8 cellular contexts compared by ENCODE assay signal in the genomic region with DNA sequence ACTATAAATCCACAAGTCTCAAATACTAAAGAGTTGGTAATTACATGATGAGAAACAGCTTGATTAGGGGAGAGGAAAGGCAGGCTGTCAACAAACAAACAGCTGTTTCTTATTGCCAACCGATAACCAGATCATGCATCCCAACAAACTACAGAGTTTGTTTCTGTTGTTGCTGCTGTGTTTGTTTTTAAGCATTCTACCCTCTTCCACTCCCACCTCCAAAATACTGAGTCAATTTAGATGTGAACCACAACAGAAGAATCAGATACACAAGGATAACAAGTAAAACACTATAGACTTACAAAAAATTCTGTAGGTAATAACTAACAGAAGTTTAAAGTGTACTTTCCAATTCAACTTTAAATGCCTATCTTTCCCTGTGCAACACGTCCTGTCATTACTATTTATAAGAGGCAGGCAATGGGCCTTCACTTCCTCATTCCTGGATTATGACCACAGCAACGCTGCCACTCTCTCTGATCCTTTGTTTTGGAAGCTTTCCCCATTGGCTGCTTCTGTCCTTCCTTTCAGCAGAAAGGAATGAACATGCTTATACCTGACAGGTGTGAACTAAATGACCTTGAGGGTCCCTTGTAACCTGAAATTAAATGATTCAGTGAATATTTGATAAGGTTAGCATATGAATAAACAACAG.
DNase-seq lines count a peak whose midpoint lies in the region; ATAC-seq and TF ChIP-seq lines count a peak whose summit lies in the region.

No MANE protein-coding gene starts in this region.

- no peaks in the 10 kb centered on the region for H3K27me3 ChIP-seq in HCT116 (ENCODE audit: insufficient read depth, low read length)
- H3K27me3 ChIP-seq in smooth muscle cell (ENCODE audit: low read depth), result no peaks in the 10 kb centered on the region

- H3K9me2 ChIP-seq in HCT116 (ENCODE audit: insufficient read depth), result no peaks in the 10 kb centered on the region

- H3K4me1 ChIP-seq in HCT116 (ENCODE audit: control insufficient read depth in 1 of 2, insufficient read depth in 2 of 2, low read length in 2 of 2), result peaks cover 3 to 12% of the 10 kb centered on the region in 2 experiments; a peak in 2 of 4 replicates
- peaks cover 3% of the 10 kb centered on the region for H3K4me1 ChIP-seq in smooth muscle cell (ENCODE audit: low read depth)

- H3K27ac Mint-ChIP-seq in activated CD8-positive, alpha-beta memory T cell treated with anti-CD3 and anti-CD28 coated beads, Interleukin-2, amount 10 ng/mL, durations not matched to agents 7 days and 5 days, result no peak overlapping the region

- H3K4me2 ChIP-seq in HCT116 (ENCODE audit: low read length) (peak overlapping the region; percentile 34; the same call in 1 of the 2 replicates), smooth muscle cell (no peak overlapping the region)

- H3K9me3 Mint-ChIP-seq in activated CD8-positive, alpha-beta memory T cell treated with anti-CD3 and anti-CD28 coated beads, Interleukin-2, amount 10 ng/mL, durations not matched to agents 7 days and 5 days (ENCODE audit: low read depth), result no peaks in the 10 kb centered on the region

- POLR2A ChIA-PET in HCT116 (lab: Charles Lee), result no interaction called here

- no peaks in the 10 kb centered on the region for H3K36me3 ChIP-seq in HCT116 (ENCODE audit: control insufficient read depth in 1 of 2, insufficient read depth in 2 of 2, low read length in 2 of 2)
- H3K36me3 ChIP-seq in smooth muscle cell (ENCODE audit: low read depth), result no peaks in the 10 kb centered on the region

- TF ChIP-seq CTCF in HCT116 (IDR thresholded peaks at IDR 0.05 in 2 of 3, conservative IDR thresholded peaks at IDR 0.05 in 1 of 3; ENCODE audit: borderline replicate concordance in 1 of 3, insufficient read depth in 1 of 3, low read depth in 2 of 3, low read length in 2 of 3) (no peak), fibroblast of pulmonary artery (IDR thresholded peaks at IDR 0.05; ENCODE audit: low read length, missing control alignments) (no peak), smooth muscle cell (IDR thresholded peaks at IDR 0.05; ENCODE audit: borderline replicate concordance, insufficient read depth, poor library complexity, severe bottlenecking) (no peak)

- no peak overlapping the region for H3K9ac ChIP-seq in HCT116 (ENCODE audit: low read length)
- H3K9ac ChIP-seq in smooth muscle cell (ENCODE audit: low read depth), result no peak overlapping the region

- no peak overlapping the region for H2AFZ ChIP-seq in HCT116 (ENCODE audit: low read depth, low read length, poor library complexity, severe bottlenecking)
- H2AFZ ChIP-seq in smooth muscle cell (ENCODE audit: low read depth), result no peak overlapping the region

- TF ChIP-seq RAD21 in HCT116 (IDR thresholded peaks at IDR 0.05; ENCODE audit: low read depth), result no peak

- RAD21 ChIA-PET in HCT116 (lab: Charles Lee; ENCODE audit: low non-redundant PET in 1 of 2, low total read pairs in 2 of 2, uncharacterized antibody in 2 of 2, unreplicated experiment in 2 of 2), result no interaction called here

- H3K4me3 ChIP-seq in HCT116 (replicated peaks in 1 of 2; ENCODE audit: low read depth in 1 of 2, low read length in 2 of 2) (no peak overlapping the region), fibroblast of pulmonary artery (replicated peaks; ENCODE audit: low read depth, low read length) (no peak overlapping the region), smooth muscle cell (no peak overlapping the region)

- H3K27me3 Mint-ChIP-seq in activated CD8-positive, alpha-beta memory T cell treated with anti-CD3 and anti-CD28 coated beads, Interleukin-2, amount 10 ng/mL, durations not matched to agents 7 days and 5 days, result no peaks in the 10 kb centered on the region

- WGBS in smooth muscle cell (ENCODE audit: low lambda C conversion rate), result 24% methylated on average over 3 of the region's 3 CpGs

- no peak overlapping the region for H3K4me3 Mint-ChIP-seq in activated CD8-positive, alpha-beta memory T cell treated with anti-CD3 and anti-CD28 coated beads, Interleukin-2, amount 10 ng/mL, durations not matched to agents 7 days and 5 days

- H3K79me2 ChIP-seq in HCT116 (ENCODE audit: insufficient read depth, low read length) (no peaks in the 10 kb centered on the region), smooth muscle cell (ENCODE audit: low read depth) (no peaks in the 10 kb centered on the region)

- H3K27ac ChIP-seq in HCT116 (ENCODE audit: low read depth, low read length) (no peak overlapping the region), smooth muscle cell (ENCODE audit: low read depth) (no peak overlapping the region)

- peak; percentile 28 for DNase-seq in HCT116 (ENCODE audit: low read depth, low spot score)
- DNase-seq in SIG-M5 (lab: John Stamatoyannopoulos, UW), result peak; percentile 2
- DNase-seq in fibroblast of pulmonary artery (ENCODE audit: low read depth), result peak; percentile 75
- DNase-seq in renal cortical epithelial cell (ENCODE audit: low read depth), result peak; percentile 83
- no peak for DNase-seq in smooth muscle cell (lab: John Stamatoyannopoulos, UW; ENCODE audit: unreplicated experiment)
- no peak for DNase-seq in activated gamma-delta T cell (lab: John Stamatoyannopoulos, UW)
- DNase-seq in activated CD8-positive, alpha-beta memory T cell treated with anti-CD3 and anti-CD28 coated beads, Interleukin-2, amount 10 ng/mL, durations not matched to agents 7 days and 5 days, result no peak

- no peak for TF ChIP-seq POLR2A in HCT116 (IDR thresholded peaks at IDR 0.05; ENCODE audit: borderline replicate concordance, extremely low read depth, insufficient read depth, insufficient read length)

- BruUV-seq in HCT116 (replicated peaks; lab: Mats Ljungman, UMichigan), result no TSS peak

- no peaks in the 10 kb centered on the region for H4K20me1 ChIP-seq in HCT116 (ENCODE audit: insufficient read depth)
- H4K20me1 ChIP-seq in smooth muscle cell (ENCODE audit: low read depth), result peaks cover 4% of the 10 kb centered on the region

- peak; percentile 84 for ATAC-seq in HCT116
- no peak for ATAC-seq in activated CD8-positive, alpha-beta memory T cell treated with anti-CD3 and anti-CD28 coated beads, Interleukin-2, amount 10 ng/mL, durations not matched to agents 7 days and 5 days
- no peak for ATAC-seq in HG03025 (IDR thresholded peaks at IDR 0.05; ENCODE audit: low FRiP score, unreplicated experiment)

- CTCF ChIA-PET in HCT116 (lab: Charles Lee), result no interaction called here
- CTCF ChIA-PET in activated CD8-positive, alpha-beta memory T cell treated with anti-CD3 and anti-CD28 coated beads, Interleukin-2, amount 10 ng/mL, durations not matched to agents 7 days and 5 days (lab: Charles Lee), result no interaction called here

- H3K4me1 Mint-ChIP-seq in activated CD8-positive, alpha-beta memory T cell treated with anti-CD3 and anti-CD28 coated beads, Interleukin-2, amount 10 ng/mL, durations not matched to agents 7 days and 5 days, result no peaks in the 10 kb centered on the region

- H3K9me3 ChIP-seq in HCT116 (ENCODE audit: control insufficient read depth in 1 of 2, insufficient read depth in 1 of 2, low read depth in 1 of 2, low read length in 2 of 2) (no peaks in the 10 kb centered on the region), smooth muscle cell (replicated peaks; ENCODE audit: low read depth) (no peaks in the 10 kb centered on the region)

- H3F3A ChIP-seq in smooth muscle cell (ENCODE audit: low read depth), result no peaks in the 10 kb centered on the region

- peaks cover 13% of the 10 kb centered on the region for H3K36me3 Mint-ChIP-seq in activated CD8-positive, alpha-beta memory T cell treated with anti-CD3 and anti-CD28 coated beads, Interleukin-2, amount 10 ng/mL, durations not matched to agents 7 days and 5 days

- intact Hi-C loops in HCT116 (cut with micrococcal nuclease), result no loop called here

TF ChIP-seq in HCT116, 20 proteins besides CTCF, POLR2A, EP300 and RAD21:
- 0 out of 2 replicates have a peak, but pooled peaks have one; percentile 23 for TF ChIP-seq JUND (IDR thresholded peaks at IDR 0.05)
- peak; percentile 80 for TF ChIP-seq ELF1 (IDR thresholded peaks at IDR 0.05; ENCODE audit: borderline replicate concordance, low read depth)
- 0 out of 2 replicates have a peak, but pooled peaks have one; percentile 18 for TF ChIP-seq SP1 (IDR thresholded peaks at IDR 0.05; ENCODE audit: low read depth)
- no peak for TF ChIP-seq TCF7L2 (IDR thresholded peaks at IDR 0.05; ENCODE audit: borderline replicate concordance, extremely low read depth, insufficient read depth, insufficient read length)
- TF ChIP-seq, protein P1, sequence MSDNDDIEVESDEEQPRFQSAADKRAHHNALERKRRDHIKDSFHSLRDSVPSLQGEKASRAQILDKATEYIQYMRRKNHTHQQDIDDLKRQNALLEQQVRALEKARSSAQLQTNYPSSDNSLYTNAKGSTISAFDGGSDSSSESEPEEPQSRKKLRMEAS (IDR thresholded peaks at IDR 0.05), result no peak
- no peak for TF ChIP-seq EGR1 (IDR thresholded peaks at IDR 0.05; ENCODE audit: low read depth)

Comparison
In these comparisons a context has a peak if more than half of its experiments do, and no peak if none do; other contexts are left out.
1. DNase-seq: peak in HCT116 (single experiment), SIG-M5 (single experiment), fibroblast of pulmonary artery (single experiment) and renal cortical epithelial cell (single experiment); none in smooth muscle cell (single experiment), activated gamma-delta T cell (single experiment) and activated CD8-positive, alpha-beta memory T cell treated with anti-CD3 and anti-CD28 coated beads, Interleukin-2, amount 10 ng/mL, durations not matched to agents 7 days and 5 days (single experiment).